1 cellular context compared by ENCODE assay signal in genomic region chr5:114184006-114184405, GRCh38.
TF ChIP-seq lines count a peak whose summit lies in the region.

No MANE protein-coding gene starts in this region.

TF ChIP-seq in IMR-90, 13 proteins besides CTCF, POLR2A, EP300 and RAD21 (continued from another document):
- TF ChIP-seq USF2 (IDR thresholded peaks at IDR 0.05; ENCODE audit: low read depth, low read length) = no peak
- no peak for TF ChIP-seq NFE2L2 (IDR thresholded peaks at IDR 0.05; ENCODE audit: low read depth, low read length)
